In genomic region chr11:94800394-94800793, GRCh38 we compare ENCODE assay signal across 18 cellular contexts. TPM values are rescaled to one million over a fixed set of nuclear protein-coding genes. Genes with fewer than 3 reads are reported as not detected.
A peak's percentile ranks its signal among the peaks of the same experiment; 100 is the strongest.
DNase-seq lines count a peak whose midpoint lies in the region; ATAC-seq and TF ChIP-seq lines count a peak whose summit lies in the region.
"Had no signal": no experiment of that assay in that cellular context is flagged by ENCODE, and none has a peak within 500 bp of the region (broad histone marks: within the 10 kb centered on the region; RNA-seq: fewer than 3 reads in every experiment).

No MANE protein-coding gene starts in this region.

- no peaks in the 10 kb centered on the region for H3K9me3 ChIP-seq in PC-3 (ENCODE audit: low read length)
- no peaks in the 10 kb centered on the region for H3K9me3 ChIP-seq in gastroesophageal sphincter
- H3K9me3 ChIP-seq: esophagus squamous epithelium, SK-N-SH had no signal

- H3K4me3 Mint-ChIP-seq in nephron: no peak overlapping the region
- H3K4me3 Mint-ChIP-seq: activated CD8-positive, alpha-beta T cell treated with anti-CD3 and anti-CD28 coated beads for 36 hours; CD4-positive, alpha-beta memory T cell; H9 had no signal

- DNase-seq in PC-3 (no peak), ureter (ENCODE audit: low spot score) (peak; percentile 77), superior temporal gyrus (ENCODE audit: extremely low spot score) (no peak)
- DNase-seq: activated CD8-positive, alpha-beta T cell treated with anti-CD3 and anti-CD28 coated beads for 36 hours; CD4-positive, alpha-beta memory T cell; dermis blood vessel endothelial cell; esophagus squamous epithelium; H9; NCI-H1417; SK-N-SH; stimulated activated naive CD8-positive, alpha-beta T cell treated with anti-CD3 and anti-CD28 coated beads, Interleukin-15, Interleukin-2, amounts not matched to agents 100 U/mL and 50 U/mL, for 24 hours had no signal

- no peaks in the 10 kb centered on the region for H3K9me2 ChIP-seq in PC-3 (replicated peaks; ENCODE audit: low read length)
- H3K9me2 ChIP-seq: SK-N-SH had no signal

- no peak overlapping the region for H3K9ac ChIP-seq in PC-3 (ENCODE audit: low read length)
- H3K9ac ChIP-seq: SK-N-SH had no signal

- H3K4me3 ChIP-seq in PC-3 (ENCODE audit: low read length) (no peak overlapping the region), gastroesophageal sphincter (no peak overlapping the region)
- H3K4me3 ChIP-seq: esophagus squamous epithelium, K562 had no signal

- H3K27ac ChIP-seq in PC-3 (ENCODE audit: low read length) (no peak overlapping the region), gastroesophageal sphincter (peak overlapping the region; percentile 44 to 78 (median 70))

- no peak overlapping the region for H3K4me2 ChIP-seq in PC-3 (ENCODE audit: low read length)
- H3K4me2 ChIP-seq: SK-N-SH had no signal

- no peak for TF ChIP-seq POLR2A in gastroesophageal sphincter (IDR thresholded peaks at IDR 0.05)

- no peak for TF ChIP-seq EP300 in gastroesophageal sphincter (IDR thresholded peaks at IDR 0.05)

- CTCF ChIA-PET in PC-3 (lab: Charles Lee): no interaction called here

- no peak overlapping the region for H2AFZ ChIP-seq in PC-3 (ENCODE audit: low read length)

- peak overlapping the region in 2 of 3 experiments; percentile 2 to 38 for H3K27ac Mint-ChIP-seq in nephron
- H3K27ac Mint-ChIP-seq: activated CD8-positive, alpha-beta T cell treated with anti-CD3 and anti-CD28 coated beads for 36 hours; activated T-helper 2 cell treated with anti-CD3 and anti-CD28 coated beads, Interferon-gamma antibody, Interleukin-2, Interleukin-4, amounts not matched to agents 10 μg/mL and 5 μg/mL and 100 μg/mL, durations not matched to agents 14 hours and 24 hours and 36 hours; CD4-positive, alpha-beta memory T cell; H9 had no signal

- peaks cover 36% of the 10 kb centered on the region for H3K36me3 ChIP-seq in PC-3 (ENCODE audit: low read depth, low read length)
- H3K36me3 ChIP-seq in gastroesophageal sphincter: peaks cover 0 to 40% of the 10 kb centered on the region in 2 donors

- ATAC-seq in PC-3 (peak; percentile 62), gastroesophageal sphincter (peak; percentile 49), GM19351 (IDR thresholded peaks at IDR 0.05; ENCODE audit: unreplicated experiment) (no peak), HG03108 (IDR thresholded peaks at IDR 0.05; ENCODE audit: unreplicated experiment) (no peak)
- ATAC-seq in activated CD4-positive, CD25-positive, alpha-beta regulatory T cell treated with anti-CD3 and anti-CD28 coated beads, Interleukin-2, amount 50 U/mL, for 24 hours: no peak
- ATAC-seq: activated CD8-positive, alpha-beta T cell treated with anti-CD3 and anti-CD28 coated beads for 36 hours; K562; stimulated activated naive CD8-positive, alpha-beta T cell treated with anti-CD3 and anti-CD28 coated beads, Interleukin-15, Interleukin-2, amounts not matched to agents 100 U/mL and 50 U/mL, for 24 hours had no signal

- H3K36me3 Mint-ChIP-seq in nephron (ENCODE audit: low read depth): peaks cover 37% of the 10 kb centered on the region
- H3K36me3 Mint-ChIP-seq: CD4-positive, alpha-beta memory T cell had no signal

- intact Hi-C loops in PC-3 (cut with micrococcal nuclease): no loop called here

- peaks cover 27% of the 10 kb centered on the region for H3K4me1 Mint-ChIP-seq in nephron
- H3K4me1 Mint-ChIP-seq: CD4-positive, alpha-beta memory T cell; H9 had no signal

- H3K4me1 ChIP-seq in PC-3 (ENCODE audit: insufficient read depth, low read length) (peaks cover 19% of the 10 kb centered on the region), gastroesophageal sphincter (peaks cover 16 to 100% (median 38%) of the 10 kb centered on the region in 3 donors)

- no peaks in the 10 kb centered on the region for H3K27me3 Mint-ChIP-seq in nephron (ENCODE audit: low read depth)
- H3K27me3 Mint-ChIP-seq: activated CD8-positive, alpha-beta T cell treated with anti-CD3 and anti-CD28 coated beads for 36 hours; CD4-positive, alpha-beta memory T cell had no signal

- WGBS in gastroesophageal sphincter (ENCODE audit: low coverage in 1 of 2), 2 donors: 0 to 17% methylated on average over 1 of the region's 1 CpG

- H3K27me3 ChIP-seq in PC-3 (ENCODE audit: low read length) (no peaks in the 10 kb centered on the region), gastroesophageal sphincter (no peaks in the 10 kb centered on the region)
- H3K27me3 ChIP-seq: esophagus squamous epithelium had no signal

- BruUV-seq in PC-3 (replicated peaks; lab: Mats Ljungman, UMichigan): no TSS peak

- POLR2A ChIA-PET in PC-3 (lab: Charles Lee; ENCODE audit: unreplicated experiment): no interaction called here

- H3K9me3 Mint-ChIP-seq in nephron: no peaks in the 10 kb centered on the region
- H3K9me3 Mint-ChIP-seq: activated CD8-positive, alpha-beta T cell treated with anti-CD3 and anti-CD28 coated beads for 36 hours; activated T-helper 2 cell treated with anti-CD3 and anti-CD28 coated beads, Interferon-gamma antibody, Interleukin-2, Interleukin-4, amounts not matched to agents 10 μg/mL and 5 μg/mL and 100 μg/mL, durations not matched to agents 14 hours and 24 hours and 36 hours; CD4-positive, alpha-beta memory T cell; H9 had no signal

- no peaks in the 10 kb centered on the region for H4K20me1 ChIP-seq in PC-3 (ENCODE audit: low read length)

- no peak for TF ChIP-seq CTCF in PC-3 (conservative IDR thresholded peaks at IDR 0.05; ENCODE audit: low read depth, low read length)
- no peak for TF ChIP-seq CTCF in gastroesophageal sphincter (IDR thresholded peaks at IDR 0.05)
- TF ChIP-seq CTCF in nephron (IDR thresholded peaks at IDR 0.05; ENCODE audit: unreplicated experiment in 3 of 3): no peak

- H3K79me2 ChIP-seq in PC-3 (ENCODE audit: low read length): peaks cover 78% of the 10 kb centered on the region

- H3F3A ChIP-seq in PC-3 (ENCODE audit: low read length, unreplicated experiment): peaks cover under 1% of the 10 kb centered on the region

RNA-seq across cellular contexts. Expression of gene AMOTL1, which starts 32.2 kb away (rescaled TPM):
- total RNA-seq in PC-3 (2014; rRNA removed) (32.6 and 37.9 TPM in 2 replicates), gastroesophageal sphincter (100 to 1,000 TPM; 136 to 215 (median 176) TPM), ureter (84.2 TPM)

Comparison
In these comparisons a context has a peak if more than half of its experiments do, and no peak if none do; other contexts are left out.
1. ATAC-seq: peak in PC-3 (single experiment) and gastroesophageal sphincter (single experiment); none in GM19351 (single experiment), activated CD4-positive, CD25-positive, alpha-beta regulatory T cell treated with anti-CD3 and anti-CD28 coated beads, Interleukin-2, amount 50 U/mL, for 24 hours (0 of 2) and HG03108 (single experiment).